Comparison of ENCODE assay signal across 8 cellular contexts in the genomic region with DNA sequence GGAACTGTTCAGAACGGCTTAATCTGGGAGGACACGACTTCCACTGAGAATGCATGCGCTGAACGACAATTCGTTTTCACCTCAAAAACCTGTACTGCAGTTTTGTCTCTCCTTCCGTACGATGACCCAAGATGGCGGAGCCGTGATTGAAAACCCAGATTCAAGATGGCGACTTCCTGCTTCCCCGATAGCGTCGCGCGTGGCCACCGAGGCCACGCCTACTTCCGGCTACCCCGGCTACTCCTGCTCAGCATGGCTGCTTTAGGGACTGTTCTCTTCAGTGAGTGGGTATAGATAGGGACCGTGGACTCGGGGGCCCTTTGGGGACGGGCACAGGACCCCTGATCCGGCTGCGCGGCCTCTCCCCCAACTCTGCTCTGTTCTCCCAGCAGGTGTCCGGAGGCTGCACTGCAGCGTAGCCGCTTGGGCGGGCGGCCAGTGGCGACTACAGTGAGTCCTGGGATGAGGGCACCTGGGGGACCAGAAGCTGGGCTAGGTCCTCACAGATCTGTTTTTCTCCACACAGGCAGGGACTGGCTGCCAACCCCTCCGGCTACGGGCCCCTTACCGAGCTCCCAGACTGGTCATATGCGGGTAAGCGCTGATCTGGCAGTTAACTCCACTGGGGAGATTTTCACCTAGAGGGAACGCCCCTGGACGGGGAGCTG. TPM values are rescaled to one million over a fixed set of nuclear protein-coding genes. Genes with fewer than 3 reads are reported as not detected.
DNase-seq lines count a peak whose midpoint lies in the region; ATAC-seq, FAIRE-seq and TF ChIP-seq lines count a peak whose summit lies in the region.

Gene MRPL52 (plus strand): TSS at position 227 of the 668 bp plus-strand sequence. CDS start 26 bp downstream, at position 253.

- no peak for FAIRE-seq in pancreas (lab: Jason Lieb, UNC)

- H3K27ac Mint-ChIP-seq in activated naive CD4-positive, alpha-beta T cell treated with anti-CD3 and anti-CD28 coated beads, Interleukin-2, amount 50 U/mL, for 72 hours = peak within 1 kb of the TSS; percentile 97 to 99
- H3K27ac Mint-ChIP-seq in glutamatergic neuron (ENCODE audit: unreplicated experiment) = peak within 1 kb of the TSS; percentile 91

- H3K27me3 ChIP-seq in GM06990 (replicated peaks; ENCODE audit: control insufficient read depth, insufficient read depth, low read length) = no peaks in the 10 kb centered on the region
- H3K27me3 ChIP-seq in pancreas = no peaks in the 10 kb centered on the region
- H3K27me3 ChIP-seq in thyroid gland = no peaks in the 10 kb centered on the region

- DNase-seq in GM06990 (ENCODE audit: extremely low read depth, insufficient read length) (peak; percentile 96), NCI-H1092 (lab: John Stamatoyannopoulos, UW) (peak; percentile 93), SKM-1 (lab: John Stamatoyannopoulos, UW; ENCODE audit: unreplicated experiment) (peak; percentile 45), glutamatergic neuron (peak; percentile 82), pancreas (peak; percentile 89 to 95 (median 90)), thyroid gland (peak; percentile 88 to 90)
- DNase-seq in activated naive CD4-positive, alpha-beta T cell treated with anti-CD3 and anti-CD28 coated beads, Interleukin-2, amount 50 U/mL, for 72 hours (ENCODE audit: low spot score in 2 of 2) = peak; percentile 76 to 83

- H3K4me1 Mint-ChIP-seq in glutamatergic neuron (ENCODE audit: low read depth, unreplicated experiment) = peaks cover 10% of the 10 kb centered on the region

- peaks cover 0 to 3% of the 10 kb centered on the region in 2 donors for H3K9me3 Mint-ChIP-seq in activated naive CD4-positive, alpha-beta T cell treated with anti-CD3 and anti-CD28 coated beads, Interleukin-2, amount 50 U/mL, for 72 hours
- peaks cover 3% of the 10 kb centered on the region for H3K9me3 Mint-ChIP-seq in glutamatergic neuron (ENCODE audit: unreplicated experiment)

- H3K36me3 ChIP-seq in GM06990 (ENCODE audit: control insufficient read depth, insufficient read depth, low read length) (peaks cover 5% of the 10 kb centered on the region), pancreas (peaks cover 0 to 6% (median 0%) of the 10 kb centered on the region in 3 donors), thyroid gland (peaks cover 6 to 8% of the 10 kb centered on the region in 2 donors)

- H3K4me3 ChIP-seq in GM06990 (replicated peaks; ENCODE audit: low read depth, low read length) = peak within 1 kb of the TSS; percentile 80
- H3K4me3 ChIP-seq in pancreas = peak within 1 kb of the TSS; percentile 61 to 76 (median 74)
- H3K4me3 ChIP-seq in thyroid gland (replicated peaks in 1 of 3) = peak within 1 kb of the TSS; percentile 41 to 74 (median 66)

- H3K9me3 ChIP-seq in pancreas = no peaks in the 10 kb centered on the region
- H3K9me3 ChIP-seq in thyroid gland = no peaks in the 10 kb centered on the region

- peak; percentile 76 for ATAC-seq in HG02571 (IDR thresholded peaks at IDR 0.05; ENCODE audit: unreplicated experiment)
- peak; percentile 93 to 95 for ATAC-seq in activated naive CD4-positive, alpha-beta T cell treated with anti-CD3 and anti-CD28 coated beads, Interleukin-2, amount 50 U/mL, for 72 hours
- ATAC-seq in pancreas = peak; percentile 99

- H3K27ac ChIP-seq in pancreas = peak within 1 kb of the TSS; percentile 41 to 79 (median 60)
- H3K27ac ChIP-seq in thyroid gland = peak within 1 kb of the TSS in 2 of 3 donors; percentile 63 to 81

- intact Hi-C loops in pancreas (cut with DNase I) (no loop called here), thyroid gland (cut with DNase I) (loop anchor here (10.0 kb wide), 1 partner anchor 55 kb away; no protein-coding TSS in a partner anchor)

- TF ChIP-seq CTCF in GM06990 (IDR thresholded peaks at IDR 0.05; ENCODE audit: insufficient read depth, low read length, poor library complexity, severe bottlenecking) (no peak), glutamatergic neuron (IDR thresholded peaks at IDR 0.05; ENCODE audit: partially characterized antibody, unreplicated experiment) (no peak), pancreas (IDR thresholded peaks at IDR 0.05) (no peak), thyroid gland (IDR thresholded peaks at IDR 0.05) (no peak)

- H3K4me1 ChIP-seq in pancreas (peaks cover 0 to 9% (median 5%) of the 10 kb centered on the region in 3 donors), thyroid gland (peaks cover 9 to 10% of the 10 kb centered on the region in 2 donors)

- peaks cover 3% of the 10 kb centered on the region for H3K27me3 Mint-ChIP-seq in glutamatergic neuron (ENCODE audit: unreplicated experiment)

- H3K4me3 Mint-ChIP-seq in glutamatergic neuron (ENCODE audit: unreplicated experiment) = peak within 1 kb of the TSS; percentile 86

- WGBS in pancreas, 2 donors = 0 to 1% methylated on average over 38 of the region's 38 CpGs
- WGBS in thyroid gland, 2 donors = 0 to 1% methylated on average over 22 to 27 of the region's 38 CpGs

- TF ChIP-seq POLR2A in thyroid gland (IDR thresholded peaks at IDR 0.05) = peak in 1 of 2 donors; percentile 59

- peaks cover 29 to 39% of the 10 kb centered on the region in 2 donors for H3K36me3 Mint-ChIP-seq in activated naive CD4-positive, alpha-beta T cell treated with anti-CD3 and anti-CD28 coated beads, Interleukin-2, amount 50 U/mL, for 72 hours
- H3K36me3 Mint-ChIP-seq in glutamatergic neuron (ENCODE audit: unreplicated experiment) = no peaks in the 10 kb centered on the region

RNA-seq across cellular contexts. Expression of gene MRPL52, which starts in this region (rescaled TPM):
- 100 to 1,000 TPM; 112 to 146 TPM for total RNA-seq in activated naive CD4-positive, alpha-beta T cell treated with anti-CD3 and anti-CD28 coated beads, Interleukin-2, amount 50 U/mL, for 72 hours
- total RNA-seq in glutamatergic neuron (ENCODE audit: unreplicated experiment) (67.9 TPM), pancreas (10 to 100 TPM; 29.1 to 47.6 (median 43.0) TPM), thyroid gland (100 to 1,000 TPM in 2 of 4 donors, 10 to 100 TPM in 2; 43.7 to 166 (median 76.3) TPM)
- 10 to 100 TPM; 57.1 to 85.0 TPM for polyA plus RNA-seq in pancreas

Comparison
In these comparisons a context has a peak if more than half of its experiments do, and no peak if none do; other contexts are left out.
1. Peak in every context shown above with its lines: DNase-seq, ATAC-seq, H3K4me3 ChIP-seq and H3K27ac ChIP-seq.
2. DNase-seq: peak in every context shown above with its lines; median percentile 96 in GM06990; 93 in NCI-H1092; 90 in pancreas; 89 in thyroid gland; 82 in glutamatergic neuron; 80 in activated naive CD4-positive, alpha-beta T cell treated with anti-CD3 and anti-CD28 coated beads, Interleukin-2, amount 50 U/mL, for 72 hours; 45 in SKM-1.